In genomic region chr7:37180828-37181549, GRCh38 we compare ENCODE assay signal across 1 cellular context.
TF ChIP-seq lines count a peak whose summit lies in the region.

No MANE protein-coding gene starts in this region.

TF ChIP-seq in WTC11, 78 proteins besides CTCF, POLR2A, EP300 and RAD21 (continued from another document):
- TF ChIP-seq ZNF281 (CRISPR knock-in tag; IDR thresholded peaks at IDR 0.05) (no peak), FOXP1 (CRISPR knock-in tag; IDR thresholded peaks at IDR 0.05; ENCODE audit: borderline replicate concordance) (no peak), MXD4 (CRISPR knock-in tag; IDR thresholded peaks at IDR 0.05; ENCODE audit: borderline replicate concordance) (no peak), MYBL2 (CRISPR knock-in tag; IDR thresholded peaks at IDR 0.05) (no peak)
